In the genomic region with DNA sequence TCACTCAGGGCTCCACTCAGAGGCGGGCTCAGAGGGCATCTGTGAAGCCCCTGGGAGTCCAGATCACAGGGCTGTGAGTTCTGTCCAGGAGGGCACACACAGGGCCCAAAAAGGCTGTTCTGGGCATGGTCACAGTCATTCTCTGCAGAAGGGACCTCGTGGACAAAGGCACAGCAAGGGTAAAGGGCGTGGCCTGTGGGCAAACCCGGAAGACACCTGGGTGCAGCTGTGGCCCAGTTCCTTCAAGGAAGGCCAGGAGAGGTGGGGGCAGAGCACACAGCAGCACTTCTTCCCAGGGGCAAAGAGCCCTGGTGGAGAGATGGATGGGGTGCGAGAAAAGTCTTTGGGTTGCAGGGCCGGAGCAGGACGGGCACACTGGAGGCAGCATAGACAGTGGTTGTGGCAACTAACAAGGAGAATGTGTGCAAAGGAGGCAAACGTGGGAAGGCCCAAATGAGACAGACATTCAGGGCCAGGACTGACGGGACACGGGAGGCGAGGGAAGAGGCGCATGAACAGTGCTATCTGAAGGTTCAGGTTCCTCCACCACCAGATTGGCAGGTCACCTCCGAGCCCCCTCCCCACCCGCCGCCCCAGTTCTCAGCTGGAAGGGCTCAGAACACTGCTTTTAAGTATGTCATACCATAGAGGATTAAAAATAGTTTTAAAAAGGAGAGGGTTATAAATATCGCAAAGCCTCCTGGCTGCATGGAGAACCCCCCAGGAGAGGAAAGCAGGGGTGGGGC, we compare ENCODE assay signal across 18 cellular contexts. TPM values are rescaled to one million over a fixed set of nuclear protein-coding genes. Genes with fewer than 3 reads are reported as not detected.
DNase-seq lines count a peak whose midpoint lies in the region; TF ChIP-seq lines count a peak whose summit lies in the region.
"Had no signal": no experiment of that assay in that cellular context is flagged by ENCODE, and none has a peak within 500 bp of the region (broad histone marks: within the 10 kb centered on the region; RNA-seq: fewer than 3 reads in every experiment).

No MANE protein-coding gene starts in this region.

- H3K9ac ChIP-seq in endodermal cell (ENCODE audit: extremely low read depth, low read length, poor library complexity, severe bottlenecking), result no peak overlapping the region

- no peaks in the 10 kb centered on the region for H3K36me3 Mint-ChIP-seq in endodermal cell (ENCODE audit: low read depth)
- H3K36me3 Mint-ChIP-seq: CD4-positive, alpha-beta memory T cell had no signal

- H3K4me3 ChIP-seq in left ventricle myocardium inferior (no peak overlapping the region), endodermal cell (ENCODE audit: low read length) (no peak overlapping the region)
- H3K4me3 ChIP-seq: K562 had no signal

- H3K27me3 ChIP-seq in left ventricle myocardium inferior (ENCODE audit: low read depth), result no peaks in the 10 kb centered on the region
- H3K27me3 ChIP-seq in endodermal cell (ENCODE audit: control insufficient read depth, insufficient read depth, low read length, poor library complexity, severe bottlenecking), result no peaks in the 10 kb centered on the region

- H3K27me3 Mint-ChIP-seq in endodermal cell (ENCODE audit: insufficient read depth), result no peaks in the 10 kb centered on the region

- H3K27ac ChIP-seq in left ventricle myocardium inferior (replicated peaks) (peak overlapping the region; percentile 59), endodermal cell (ENCODE audit: low read depth, low read length) (no peak overlapping the region)
- H3K27ac ChIP-seq: 22Rv1 had no signal

- peaks cover 23% of the 10 kb centered on the region for H3K4me1 Mint-ChIP-seq in endodermal cell
- H3K4me1 Mint-ChIP-seq: CD4-positive, alpha-beta memory T cell had no signal

- TF ChIP-seq CTCF in left ventricle myocardium inferior (IDR thresholded peaks at IDR 0.05; ENCODE audit: borderline replicate concordance), result no peak
- TF ChIP-seq CTCF in endodermal cell (conservative IDR thresholded peaks at IDR 0.05), result no peak

- H3K4me3 Mint-ChIP-seq in endodermal cell, result no peak overlapping the region
- H3K4me3 Mint-ChIP-seq: B cell; CD4-positive, alpha-beta memory T cell had no signal

- H3K27ac Mint-ChIP-seq in endodermal cell, result peak overlapping the region; percentile 65
- H3K27ac Mint-ChIP-seq: B cell had no signal

- peaks cover 8% of the 10 kb centered on the region for H3K9me3 Mint-ChIP-seq in endodermal cell

- intact Hi-C loops in left ventricle myocardium inferior (cut with micrococcal nuclease) (no loop called here), cardiac septum (cut with DNase I) (no loop called here), posterior vena cava (cut with DNase I) (no loop called here)

- H3K9me3 ChIP-seq in left ventricle myocardium inferior (replicated peaks), result no peaks in the 10 kb centered on the region
- peaks cover 5% of the 10 kb centered on the region for H3K9me3 ChIP-seq in endodermal cell (ENCODE audit: control insufficient read depth, low read length)

- DNase-seq in left ventricle myocardium inferior, result no peak
- DNase-seq in cardiac septum (ENCODE audit: low spot score), result no peak
- no peak for DNase-seq in endodermal cell
- peak; percentile 66 for DNase-seq in posterior vena cava (ENCODE audit: low spot score)
- DNase-seq in NCI-H774 (lab: John Stamatoyannopoulos, UW), result no peak
- no peak for DNase-seq in COLO829 (ENCODE audit: low spot score)
- no peak for DNase-seq in NOMO-1 treated with dmso at 0.1 percent for 144 hours (lab: John Stamatoyannopoulos, UW; ENCODE audit: unreplicated experiment)
- no peak for DNase-seq in NCI-H1694 treated with DMSO at 0.1 percent for 48 hours (lab: John Stamatoyannopoulos, UW)
- DNase-seq: CD4-positive, alpha-beta memory T cell; DMS79 treated with DMSO at 0.1 percent for 48 hours; GOT3; NCI-H1417 treated with DMSO at 0.1 percent for 48 hours; NCI-H2029 treated with DMSO at 0.1 percent for 48 hours; NCI-H2171 treated with DMSO at 0.1 percent for 48 hours had no signal

- H3K4me1 ChIP-seq in left ventricle myocardium inferior (peaks cover 92% of the 10 kb centered on the region), endodermal cell (ENCODE audit: control insufficient read depth, insufficient read depth, low read length) (peaks cover 5% of the 10 kb centered on the region)

- H3K36me3 ChIP-seq in left ventricle myocardium inferior (no peaks in the 10 kb centered on the region), endodermal cell (ENCODE audit: control insufficient read depth, insufficient read depth, low read length) (no peaks in the 10 kb centered on the region)

- 92 to 95% methylated on average over 13 to 16 of the region's 16 CpGs for whole genome bisulfite sequencing in endodermal cell (ENCODE audit: insufficient coverage in 1 of 2, insufficient read length in 1 of 2), 2 experiments

RNA-seq across cellular contexts. Expression of gene CLMN, which starts 8.9 kb away (rescaled TPM):
- 3.7 TPM for total RNA-seq in left ventricle myocardium inferior
- total RNA-seq in cardiac septum, result 6.0 TPM
- total RNA-seq in endodermal cell, result 10 to 100 TPM in 1 of 2 donors, 1 to 10 TPM in 1; 9.5 to 11.7 TPM
- polyA plus RNA-seq in endodermal cell (2013, experiment 1 of 2), result 9.5 TPM
- polyA plus RNA-seq in endodermal cell (2013, experiment 2 of 2), result 8.2 TPM
- total RNA-seq in posterior vena cava, result 10 to 100 TPM in 1 of 2 donors, 1 to 10 TPM in 1; 9.4 to 11.1 TPM
- total RNA-seq: G401 had no signal
